In the genomic region with DNA sequence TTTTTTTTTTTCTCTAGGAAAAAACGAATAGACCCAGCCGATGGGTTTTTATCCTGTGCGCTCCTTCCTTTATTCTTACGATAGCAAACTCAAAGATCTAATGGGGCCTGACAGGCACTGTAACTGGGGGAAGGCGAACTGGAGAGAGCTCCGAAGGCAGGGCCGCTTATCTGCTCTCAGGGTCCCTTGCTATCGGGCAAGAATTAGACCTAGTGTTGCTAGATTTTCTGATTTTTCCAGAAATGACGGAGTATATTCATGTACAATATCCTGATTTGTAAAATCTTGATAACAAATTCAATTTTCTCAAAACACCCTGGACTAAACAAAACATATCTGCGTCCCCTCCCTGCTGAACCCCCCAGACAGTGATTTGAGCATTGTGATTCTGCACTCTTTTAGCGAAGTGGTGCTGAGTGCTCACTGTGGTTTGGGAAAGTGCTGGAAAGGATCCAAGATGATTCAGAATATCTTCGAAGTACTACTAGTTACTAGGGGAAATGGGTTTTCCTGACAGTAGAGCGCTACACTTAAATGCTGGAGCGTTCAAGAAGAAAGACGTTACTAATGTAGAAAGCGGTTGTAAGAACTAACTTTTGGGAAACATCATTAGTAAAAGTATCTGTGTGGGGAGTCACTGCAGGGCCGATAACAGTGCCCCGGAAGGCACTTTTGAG, we compare ENCODE assay signal across 8 cellular contexts. TPM values are rescaled to one million over a fixed set of nuclear protein-coding genes. Genes with fewer than 3 reads are reported as not detected.
DNase-seq lines count a peak whose midpoint lies in the region; ATAC-seq lines count a peak whose summit lies in the region.

No MANE protein-coding gene starts in this region.

- intact Hi-C loops in aorta (cut with DNase I) = no loop called here

- ATAC-seq in aorta (ENCODE audit: low FRiP score) = no peak
- no peak for ATAC-seq in activated CD4-positive, CD25-positive, alpha-beta regulatory T cell treated with anti-CD3 and anti-CD28 coated beads, Interleukin-2, amount 50 U/mL, for 24 hours
- ATAC-seq in HG02973 (IDR thresholded peaks at IDR 0.05; ENCODE audit: unreplicated experiment) = no peak

- peak; percentile 60 for DNase-seq in ELR (ENCODE audit: low read depth)
- peak; percentile 20 for DNase-seq in NCI-H2227 treated with DMSO at 0.1 percent for 48 hours (lab: John Stamatoyannopoulos, UW)
- no peak for DNase-seq in aorta
- DNase-seq in DMS153 (lab: John Stamatoyannopoulos, UW) = no peak

- H3K4me3 ChIP-seq in endocrine pancreas (ENCODE audit: control insufficient read depth, insufficient read depth, low read length) (peak overlapping the region; percentile 53), mesodermal cell (ENCODE audit: extremely low read depth, insufficient read depth, low read length, poor library complexity, severe bottlenecking) (peak overlapping the region; percentile 56), aorta (ENCODE audit: low read length in 2 of 2) (peak overlapping the region; percentile 8 to 82)

- H3K9me3 ChIP-seq in endocrine pancreas (ENCODE audit: control insufficient read depth, low read length) = no peaks in the 10 kb centered on the region
- H3K9me3 ChIP-seq in mesodermal cell (ENCODE audit: control insufficient read depth, low read length) = no peaks in the 10 kb centered on the region
- no peaks in the 10 kb centered on the region for H3K9me3 ChIP-seq in aorta (ENCODE audit: control insufficient read depth, low read length)

- H3K27me3 ChIP-seq in endocrine pancreas (ENCODE audit: control insufficient read depth, insufficient read depth, low read length) = no peaks in the 10 kb centered on the region
- H3K27me3 ChIP-seq in aorta (ENCODE audit: control insufficient read depth in 1 of 2, insufficient read depth in 2 of 2, low read length in 1 of 2) = no peaks in the 10 kb centered on the region

- 40 to 41% methylated on average over 12 to 15 of the region's 18 CpGs for WGBS in mesodermal cell (ENCODE audit: insufficient coverage in 2 of 2), 2 experiments
- 14 to 20% methylated on average over 18 of the region's 18 CpGs for whole genome bisulfite sequencing in aorta, 2 donors

- no peak overlapping the region for H3K27ac ChIP-seq in mesodermal cell (ENCODE audit: low read depth, low read length, severe bottlenecking)
- H3K27ac ChIP-seq in aorta (ENCODE audit: low read depth in 1 of 2, low read length in 2 of 2) = no peak overlapping the region

- H3K4me1 ChIP-seq in endocrine pancreas (ENCODE audit: control insufficient read depth, insufficient read depth, low read length) = no peaks in the 10 kb centered on the region
- H3K4me1 ChIP-seq in mesodermal cell (ENCODE audit: control insufficient read depth, insufficient read depth, low read length, poor library complexity, severe bottlenecking) = peaks cover 6% of the 10 kb centered on the region
- no peaks in the 10 kb centered on the region for H3K4me1 ChIP-seq in aorta (ENCODE audit: control insufficient read depth in 1 of 2, insufficient read depth in 2 of 2, low read length in 2 of 2)

- H3K36me3 ChIP-seq in endocrine pancreas (ENCODE audit: control insufficient read depth, insufficient read depth, low read length) (no peaks in the 10 kb centered on the region), mesodermal cell (ENCODE audit: control insufficient read depth, insufficient read depth, low read length) (no peaks in the 10 kb centered on the region), aorta (ENCODE audit: control insufficient read depth in 1 of 2, insufficient read depth in 2 of 2, low read length in 1 of 2) (no peaks in the 10 kb centered on the region)

- H3K9ac ChIP-seq in endocrine pancreas (ENCODE audit: control insufficient read depth, insufficient read depth, low read length) = peak overlapping the region; percentile 65

RNA-seq across cellular contexts. Expression of a gene that starts 0.7 kb away (rescaled TPM):
- polyA plus RNA-seq in mesodermal cell (2013, experiment 1 of 2) = 6.3 TPM
- 10.6 TPM for polyA plus RNA-seq in mesodermal cell (2013, experiment 2 of 2)
- 1 to 10 TPM; 1.8 to 2.8 TPM for total RNA-seq in aorta
- 10 to 100 TPM in 1 of 2 donors, under 1 TPM in 1; 0.05 to 10.5 TPM for polyA plus RNA-seq in aorta

Comparison
In these comparisons a context has a peak if more than half of its experiments do, and no peak if none do; other contexts are left out.
1. DNase-seq: peak in ELR (single experiment) and NCI-H2227 treated with DMSO at 0.1 percent for 48 hours (single experiment); none in aorta (0 of 2) and DMS153 (single experiment).
2. Peak in every context shown above with its lines, with median percentiles within 50 percentile points of each other: H3K4me3 ChIP-seq.